ENCODE assay signal across 10 cellular contexts in genomic region chr4:36414248-36414647, GRCh38.
A peak's percentile ranks its signal among the peaks of the same experiment; 100 is the strongest.
DNase-seq lines count a peak whose midpoint lies in the region; ATAC-seq, FAIRE-seq and TF ChIP-seq lines count a peak whose summit lies in the region.
"Had no signal": no experiment of that assay in that cellular context is flagged by ENCODE, and none has a peak within 500 bp of the region (broad histone marks: within the 10 kb centered on the region; RNA-seq: fewer than 3 reads in every experiment).

No MANE protein-coding gene starts in this region.

- ATAC-seq in GM18870 (IDR thresholded peaks at IDR 0.05; ENCODE audit: unreplicated experiment) (no peak), HG02610 (IDR thresholded peaks at IDR 0.05; ENCODE audit: unreplicated experiment) (no peak)

- TF ChIP-seq POLR2A in vagina (IDR thresholded peaks at IDR 0.05) = no peak

- no peaks in the 10 kb centered on the region for H3K9me2 ChIP-seq in hepatocyte (replicated peaks; ENCODE audit: insufficient read depth)

- H3K79me2 ChIP-seq in hepatocyte = no peaks in the 10 kb centered on the region

- H3K4me1 ChIP-seq in hepatocyte (ENCODE audit: insufficient read depth) (no peaks in the 10 kb centered on the region), vagina (no peaks in the 10 kb centered on the region)

- H3K36me3 ChIP-seq in hepatocyte (replicated peaks; ENCODE audit: insufficient read depth, low read depth) (no peaks in the 10 kb centered on the region), vagina (no peaks in the 10 kb centered on the region)

- H2AFZ ChIP-seq in hepatocyte = no peak overlapping the region

- H3K9me3 ChIP-seq in hepatocyte (ENCODE audit: low read depth) (no peaks in the 10 kb centered on the region), vagina (no peaks in the 10 kb centered on the region)

- WGBS in hepatocyte (ENCODE audit: low lambda C conversion rate, missing lambda C conversion rate) = 41% methylated on average over 3 of the region's 3 CpGs

- peak; percentile 61 for TF ChIP-seq CTCF in hepatocyte (IDR thresholded peaks at IDR 0.05; ENCODE audit: poor library complexity)
- no peak for TF ChIP-seq CTCF in vagina (IDR thresholded peaks at IDR 0.05)

- H4K20me1 ChIP-seq in hepatocyte (ENCODE audit: insufficient read depth, poor library complexity, severe bottlenecking) = no peaks in the 10 kb centered on the region

- DNase-seq in Ammon's horn (ENCODE audit: low spot score) = peak; percentile 22
- DNase-seq in GM18507 (ENCODE audit: extremely low spot score, insufficient read length, low read depth) = no peak
- DNase-seq in NCI-H748 (lab: John Stamatoyannopoulos, UW; ENCODE audit: unreplicated experiment) = peak; percentile 24
- peak; percentile 17 for DNase-seq in hepatocyte (ENCODE audit: low spot score)
- no peak for DNase-seq in HK-2 (ENCODE audit: unreplicated experiment)
- no peak for DNase-seq in vagina (ENCODE audit: extremely low spot score in 2 of 2)
- DNase-seq: CD4-positive, alpha-beta memory T cell had no signal

- peak; percentile 68 for FAIRE-seq in GM18507 (lab: Jason Lieb, UNC)
- FAIRE-seq: colon had no signal

- H3K27ac ChIP-seq in hepatocyte = no peak overlapping the region
- no peak overlapping the region for H3K27ac ChIP-seq in vagina

- no peak overlapping the region for H3K4me2 ChIP-seq in hepatocyte

- intact Hi-C loops in vagina (cut with DNase I) = loop anchor here (10.0 kb wide), 1 partner anchor 329 kb away; no protein-coding TSS in a partner anchor

- no peaks in the 10 kb centered on the region for H3K27me3 ChIP-seq in hepatocyte
- no peaks in the 10 kb centered on the region for H3K27me3 ChIP-seq in vagina

- H3K4me3 ChIP-seq in hepatocyte = no peak overlapping the region
- H3K4me3 ChIP-seq in vagina = no peak overlapping the region

Comparison
In these comparisons a context has a peak if more than half of its experiments do, and no peak if none do; other contexts are left out.
1. DNase-seq: peak in Ammon's horn (single experiment), NCI-H748 (single experiment) and hepatocyte (single experiment); none in GM18507 (single experiment), HK-2 (single experiment) and vagina (0 of 2).